10 cellular contexts compared by ENCODE assay signal in genomic region chr5:95543017-95543705, GRCh38. TPM values are rescaled to one million over a fixed set of nuclear protein-coding genes. Genes with fewer than 3 reads are reported as not detected.
DNase-seq lines count a peak whose midpoint lies in the region; ATAC-seq lines count a peak whose summit lies in the region.
"Had no signal": no experiment of that assay in that cellular context is flagged by ENCODE, and none has a peak within 500 bp of the region (broad histone marks: within the 10 kb centered on the region; RNA-seq: fewer than 3 reads in every experiment).

No MANE protein-coding gene starts in this region.

- peak; percentile 9 for DNase-seq in ELR (ENCODE audit: low read depth)
- DNase-seq in RPMI7951 (ENCODE audit: low read depth): peak; percentile 11
- peak; percentile 30 for DNase-seq in iris pigment epithelial cell (ENCODE audit: low read depth)
- DNase-seq in anterior cingulate cortex (lab: John Stamatoyannopoulos, UW): no peak
- DNase-seq in HCEC 1CT: no peak
- DNase-seq in activated T-cell treated with anti-CD3 and anti-CD28 coated beads for 4 hours: no peak
- DNase-seq: activated naive CD4-positive, alpha-beta T cell; thyroid gland had no signal

- ATAC-seq in HG02798 (IDR thresholded peaks at IDR 0.05; ENCODE audit: poor library complexity, unreplicated experiment) (peak; percentile 36), GM21723 (IDR thresholded peaks at IDR 0.05; ENCODE audit: unreplicated experiment) (no peak)

RNA-seq across cellular contexts. Expression of gene SKIC3, which starts 11.6 kb away (rescaled TPM):
- total RNA-seq in RPMI7951 (2014; rRNA removed; shearing (Covaris generic)): 56.6 and 70.9 TPM in 2 replicates

RNA-seq across cellular contexts. Expression of gene ARSK, which starts 11.7 kb away (rescaled TPM):
- total RNA-seq in RPMI7951 (2014; rRNA removed; shearing (Covaris generic)): 8.3 and 11.4 TPM in 2 replicates

Comparison
In these comparisons a context has a peak if more than half of its experiments do, and no peak if none do; other contexts are left out.
1. DNase-seq: peak in ELR (single experiment), RPMI7951 (single experiment) and iris pigment epithelial cell (single experiment); none in anterior cingulate cortex (0 of 58), HCEC 1CT (single experiment) and activated T-cell treated with anti-CD3 and anti-CD28 coated beads for 4 hours (single experiment).